8 cellular contexts compared by ENCODE assay signal in the genomic region with DNA sequence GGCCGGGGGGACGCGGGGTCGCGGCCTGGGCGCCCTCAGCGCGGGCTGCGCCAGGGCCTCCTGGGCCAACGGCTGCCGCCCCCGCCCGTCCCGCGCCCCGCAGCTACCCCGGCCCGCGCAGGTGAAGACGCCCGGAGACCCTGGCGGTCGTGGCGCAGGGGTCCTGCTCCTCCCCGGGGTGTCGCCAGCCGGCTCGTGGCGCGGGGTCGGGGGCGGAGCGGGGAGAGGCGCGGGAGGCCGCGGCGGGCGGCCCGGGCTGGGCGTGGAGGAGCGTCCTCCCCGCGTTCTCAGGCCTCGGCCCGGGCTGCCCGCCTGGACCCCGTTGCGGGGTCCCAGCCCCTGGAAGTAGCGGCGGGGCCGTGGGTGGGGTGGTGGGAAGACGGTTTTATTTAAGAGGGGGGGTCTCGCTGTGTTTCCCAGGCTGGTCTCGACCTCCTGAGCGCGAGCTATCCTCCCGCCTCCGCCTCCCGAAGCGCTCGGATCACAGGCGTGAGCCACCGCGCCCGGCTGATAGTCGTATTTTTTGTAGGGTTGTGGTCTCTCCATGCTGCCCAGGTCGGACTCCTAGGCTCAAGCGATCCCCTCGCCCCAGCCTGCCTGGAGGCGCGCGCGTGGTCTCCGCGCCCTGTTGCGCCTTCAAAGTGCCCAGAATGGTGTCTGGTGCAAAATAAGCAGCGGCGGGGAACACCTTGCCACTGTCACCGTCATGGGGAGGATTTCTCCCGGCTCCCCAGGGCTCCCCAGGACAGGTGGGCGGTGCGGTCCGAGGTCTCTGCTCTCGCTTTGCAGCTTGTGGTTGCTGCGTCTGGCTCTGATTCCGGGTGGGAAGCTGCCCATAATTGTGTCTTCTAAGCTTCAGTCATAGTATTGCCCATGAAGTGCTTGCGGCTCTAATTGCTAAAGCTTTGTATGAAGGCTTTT. TPM values are rescaled to one million over a fixed set of nuclear protein-coding genes. Genes with fewer than 3 reads are reported as not detected.
DNase-seq lines count a peak whose midpoint lies in the region; ATAC-seq, FAIRE-seq and TF ChIP-seq lines count a peak whose summit lies in the region.

No MANE protein-coding gene starts in this region.

- H3K36me3 ChIP-seq in Peyer's patch: no peaks in the 10 kb centered on the region
- H3K36me3 ChIP-seq in astrocyte (ENCODE audit: insufficient read depth, low read length): no peaks in the 10 kb centered on the region
- no peaks in the 10 kb centered on the region for H3K36me3 ChIP-seq in kidney (ENCODE audit: control insufficient read depth in 1 of 2, insufficient read depth in 2 of 2, low read length in 2 of 2)

- peak; percentile 79 for DNase-seq in activated CD4-positive, alpha-beta T cell treated with anti-CD3 and anti-CD28 coated beads for 36 hours
- DNase-seq in activated CD4-positive, alpha-beta T cell treated with anti-CD3 and anti-CD28 coated beads for 1 hour: no peak
- DNase-seq in Peyer's patch (peak in 2 of 3 donors; percentile 21 to 66), astrocyte (ENCODE audit: low read depth) (peak; percentile 29), kidney (peak; percentile 81), NCI-H1694 treated with DMSO at 0.1 percent for 48 hours (lab: John Stamatoyannopoulos, UW) (no peak)
- DNase-seq in stimulated activated CD4-positive, alpha-beta T cell treated with anti-CD3 and anti-CD28 coated beads, Interleukin-4, amount 100 ng/mL, for 24 hours: peak; percentile 64

- TF ChIP-seq CTCF in Peyer's patch (IDR thresholded peaks at IDR 0.05) (no peak), astrocyte (IDR thresholded peaks at IDR 0.05; ENCODE audit: insufficient read depth, low read depth, low read length) (no peak), kidney (IDR thresholded peaks at IDR 0.05; ENCODE audit: borderline replicate concordance, extremely low read depth, insufficient read depth) (no peak)

- H3K9me3 Mint-ChIP-seq in activated CD4-positive, alpha-beta T cell treated with anti-CD3 and anti-CD28 coated beads for 36 hours (ENCODE audit: low read depth): no peaks in the 10 kb centered on the region
- no peaks in the 10 kb centered on the region for H3K9me3 Mint-ChIP-seq in astrocyte (ENCODE audit: unreplicated experiment)

- peak overlapping the region; percentile 89 for H3K4me3 Mint-ChIP-seq in activated CD4-positive, alpha-beta T cell treated with anti-CD3 and anti-CD28 coated beads for 36 hours
- peak overlapping the region; percentile 93 for H3K4me3 Mint-ChIP-seq in astrocyte (ENCODE audit: unreplicated experiment)

- H3K4me1 ChIP-seq in Peyer's patch (peaks cover 0 to 44% (median 7%) of the 10 kb centered on the region in 4 donors), astrocyte (ENCODE audit: insufficient read depth, low read length) (peaks cover 23% of the 10 kb centered on the region), kidney (ENCODE audit: control insufficient read depth in 1 of 2, insufficient read depth in 1 of 2, low read depth in 1 of 2, low read length in 2 of 2) (peaks cover 4 to 21% of the 10 kb centered on the region in 2 donors)

- peak overlapping the region; percentile 36 for H2AFZ ChIP-seq in astrocyte (ENCODE audit: low read depth, low read length)

- H3K36me3 Mint-ChIP-seq in activated CD4-positive, alpha-beta T cell treated with anti-CD3 and anti-CD28 coated beads for 36 hours (ENCODE audit: low read depth): peaks cover 25% of the 10 kb centered on the region
- H3K36me3 Mint-ChIP-seq in astrocyte (ENCODE audit: low read depth, unreplicated experiment): peaks cover 2% of the 10 kb centered on the region

- H3K27ac Mint-ChIP-seq in activated CD4-positive, alpha-beta T cell treated with anti-CD3 and anti-CD28 coated beads for 36 hours: peak overlapping the region; percentile 88
- peak overlapping the region; percentile 81 for H3K27ac Mint-ChIP-seq in astrocyte (ENCODE audit: unreplicated experiment)

- ATAC-seq in activated CD4-positive, alpha-beta T cell treated with anti-CD3 and anti-CD28 coated beads for 36 hours: peak; percentile 13
- ATAC-seq in HG03095 (IDR thresholded peaks at IDR 0.05; ENCODE audit: unreplicated experiment): peak; percentile 4

- peak overlapping the region; percentile 64 to 96 (median 83) for H3K4me3 ChIP-seq in Peyer's patch
- H3K4me3 ChIP-seq in astrocyte (ENCODE audit: insufficient read depth, low read depth, low read length): peak overlapping the region; percentile 76
- H3K4me3 ChIP-seq in kidney (ENCODE audit: low read length in 2 of 2): peak overlapping the region; percentile 73 to 74

- peaks cover 50% of the 10 kb centered on the region for H4K20me1 ChIP-seq in astrocyte (ENCODE audit: insufficient read depth, low read length)

- POLR2A ChIA-PET in activated CD4-positive, alpha-beta T cell treated with anti-CD3 and anti-CD28 coated beads for 36 hours (lab: Charles Lee): interaction anchor here (1.0 to 2.4 kb wide), 3 partner anchors 9 to 15 kb away, joined by 3 to 12 read pairs (median 3); a partner anchor contains a TSS

- H3K4me2 ChIP-seq in astrocyte (ENCODE audit: low read length): peak overlapping the region; percentile 99

- H3K9me3 ChIP-seq in Peyer's patch (no peaks in the 10 kb centered on the region), astrocyte (ENCODE audit: insufficient read depth, low read depth, low read length) (no peaks in the 10 kb centered on the region), kidney (ENCODE audit: control insufficient read depth in 1 of 2, low read length in 2 of 2) (no peaks in the 10 kb centered on the region)

- intact Hi-C loops in activated CD4-positive, alpha-beta T cell treated with anti-CD3 and anti-CD28 coated beads for 36 hours (cut with DNase I, micrococcal nuclease): loop anchor here (1.0 to 10.0 kb wide), 11 partner anchors 15 to 354 kb away; a partner anchor contains a TSS
- intact Hi-C loops in kidney (cut with DNase I): no loop called here

- H3K79me2 ChIP-seq in astrocyte (ENCODE audit: insufficient read depth, low read length): peaks cover 53% of the 10 kb centered on the region

- CTCF ChIA-PET in activated CD4-positive, alpha-beta T cell treated with anti-CD3 and anti-CD28 coated beads for 36 hours (lab: Charles Lee): interaction anchor here (1.1 to 2.9 kb wide), 5 partner anchors 15 to 495 kb away, joined by 3 to 13 read pairs (median 10); a partner anchor contains a TSS

- peaks cover 6% of the 10 kb centered on the region for H3K27me3 Mint-ChIP-seq in activated CD4-positive, alpha-beta T cell treated with anti-CD3 and anti-CD28 coated beads for 36 hours
- no peaks in the 10 kb centered on the region for H3K27me3 Mint-ChIP-seq in astrocyte (ENCODE audit: low read depth, unreplicated experiment)

- H3K4me1 Mint-ChIP-seq in activated CD4-positive, alpha-beta T cell treated with anti-CD3 and anti-CD28 coated beads for 36 hours: peaks cover 64% of the 10 kb centered on the region
- peaks cover 44% of the 10 kb centered on the region for H3K4me1 Mint-ChIP-seq in astrocyte (ENCODE audit: low read depth, unreplicated experiment)

- H3K9ac ChIP-seq in astrocyte (ENCODE audit: low read length): peak overlapping the region; percentile 94
- H3K9ac ChIP-seq in kidney (ENCODE audit: low read length in 2 of 2): peak overlapping the region; percentile 73 to 78

- no peak for TF ChIP-seq POLR2A in Peyer's patch (IDR thresholded peaks at IDR 0.05)

- no peaks in the 10 kb centered on the region for H3K27me3 ChIP-seq in Peyer's patch
- H3K27me3 ChIP-seq in astrocyte (ENCODE audit: insufficient read depth, low read length): no peaks in the 10 kb centered on the region

- H3K27ac ChIP-seq in Peyer's patch (peak overlapping the region; percentile 77 to 91 (median 86)), astrocyte (ENCODE audit: low read depth, low read length) (peak overlapping the region; percentile 69), kidney (ENCODE audit: low read depth in 2 of 2, low read length in 2 of 2) (peak overlapping the region; percentile 12 to 40)

- FAIRE-seq in astrocyte (lab: Jason Lieb, UNC): no peak
- FAIRE-seq in kidney (lab: Jason Lieb, UNC): no peak

RNA-seq across cellular contexts. Expression of a gene that starts 15.3 kb away (rescaled TPM):
- total RNA-seq in activated CD4-positive, alpha-beta T cell treated with anti-CD3 and anti-CD28 coated beads for 36 hours: 10 to 100 TPM; 71.3 to 74.6 TPM
- total RNA-seq in Peyer's patch (100 to 1,000 TPM; 113 to 259 (median 192) TPM), astrocyte (109 and 121 TPM in 2 replicates), kidney (168 TPM)
- 40.4 TPM for polyA plus RNA-seq in kidney (ENCODE audit: insufficient read depth, low read depth, low replicate concordance)

RNA-seq across cellular contexts. Expression of a gene that starts 59.3 kb away (rescaled TPM):
- total RNA-seq in activated CD4-positive, alpha-beta T cell treated with anti-CD3 and anti-CD28 coated beads for 36 hours: 10 to 100 TPM; 17.7 to 29.7 TPM
- total RNA-seq in Peyer's patch (10 to 100 TPM; 29.7 to 93.3 (median 56.8) TPM), astrocyte (32.1 and 43.0 TPM in 2 replicates), kidney (44.8 TPM)
- polyA plus RNA-seq in kidney (ENCODE audit: insufficient read depth, low read depth, low replicate concordance): 80.8 TPM

Comparison
In these comparisons a context has a peak if more than half of its experiments do, and no peak if none do; other contexts are left out.
1. DNase-seq: peak in activated CD4-positive, alpha-beta T cell treated with anti-CD3 and anti-CD28 coated beads for 36 hours (single experiment), Peyer's patch (2 of 3), astrocyte (single experiment), kidney (single experiment) and stimulated activated CD4-positive, alpha-beta T cell treated with anti-CD3 and anti-CD28 coated beads, Interleukin-4, amount 100 ng/mL, for 24 hours (single experiment); none in activated CD4-positive, alpha-beta T cell treated with anti-CD3 and anti-CD28 coated beads for 1 hour (single experiment) and NCI-H1694 treated with DMSO at 0.1 percent for 48 hours (single experiment).
2. H3K27ac ChIP-seq: peak in every context shown above with its lines; median percentile 86 in Peyer's patch; 69 in astrocyte; 26 in kidney.
3. Peak in every context shown above with its lines, with median percentiles within 50 percentile points of each other: H3K4me3 ChIP-seq.